Comparison of ENCODE assay signal across 1 cellular context in the genomic region with DNA sequence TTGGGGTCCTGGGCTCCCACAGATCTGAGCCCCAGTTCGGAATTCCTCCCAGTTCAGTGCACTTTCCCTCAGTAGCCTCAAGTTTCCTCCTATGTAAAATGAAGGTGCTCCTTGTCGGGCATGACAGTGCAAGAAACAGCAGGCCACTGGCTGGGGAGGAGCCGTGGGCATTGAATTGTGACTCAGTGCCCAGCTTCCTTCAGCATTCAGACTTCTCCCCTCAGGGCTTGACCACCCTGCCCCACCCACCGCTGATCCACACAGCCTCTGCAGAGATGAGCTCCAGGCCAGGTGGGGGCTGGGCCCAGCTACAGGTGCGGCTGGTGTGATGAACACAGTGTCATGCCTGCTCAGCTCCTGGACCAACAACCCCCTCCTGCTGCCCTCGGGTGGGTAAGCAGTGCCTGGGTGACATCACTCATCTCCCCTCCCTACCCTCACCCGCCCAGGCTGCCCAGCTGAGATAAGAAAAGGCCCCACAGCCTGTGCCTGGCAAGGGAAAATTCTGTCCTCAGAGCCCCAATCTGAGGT.
TF ChIP-seq lines count a peak whose summit lies in the region.

No MANE protein-coding gene starts in this region.

TF ChIP-seq in K562, 482 proteins besides CTCF, POLR2A, EP300 and RAD21:
- TF ChIP-seq NFE2 (IDR thresholded peaks at IDR 0.05; ENCODE audit: low read depth) (0 out of 2 replicates have a peak, but pooled peaks have one; percentile 30), NONO (IDR thresholded peaks at IDR 0.05; ENCODE audit: low read depth in 2 of 2, low read length in 1 of 2) (no peak)
- TF ChIP-seq, protein P1, sequence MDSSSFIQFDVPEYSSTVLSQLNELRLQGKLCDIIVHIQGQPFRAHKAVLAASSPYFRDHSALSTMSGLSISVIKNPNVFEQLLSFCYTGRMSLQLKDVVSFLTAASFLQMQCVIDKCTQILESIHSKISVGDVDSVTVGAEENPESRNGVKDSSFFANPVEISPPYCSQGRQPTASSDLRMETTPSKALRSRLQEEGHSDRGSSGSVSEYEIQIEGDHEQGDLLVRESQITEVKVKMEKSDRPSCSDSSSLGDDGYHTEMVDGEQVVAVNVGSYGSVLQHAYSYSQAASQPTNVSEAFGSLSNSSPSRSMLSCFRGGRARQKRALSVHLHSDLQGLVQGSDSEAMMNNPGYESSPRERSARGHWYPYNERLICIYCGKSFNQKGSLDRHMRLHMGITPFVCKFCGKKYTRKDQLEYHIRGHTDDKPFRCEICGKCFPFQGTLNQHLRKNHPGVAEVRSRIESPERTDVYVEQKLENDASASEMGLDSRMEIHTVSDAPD (CRISPR knock-in tag; IDR thresholded peaks at IDR 0.05) = no peak
